In the genomic region with DNA sequence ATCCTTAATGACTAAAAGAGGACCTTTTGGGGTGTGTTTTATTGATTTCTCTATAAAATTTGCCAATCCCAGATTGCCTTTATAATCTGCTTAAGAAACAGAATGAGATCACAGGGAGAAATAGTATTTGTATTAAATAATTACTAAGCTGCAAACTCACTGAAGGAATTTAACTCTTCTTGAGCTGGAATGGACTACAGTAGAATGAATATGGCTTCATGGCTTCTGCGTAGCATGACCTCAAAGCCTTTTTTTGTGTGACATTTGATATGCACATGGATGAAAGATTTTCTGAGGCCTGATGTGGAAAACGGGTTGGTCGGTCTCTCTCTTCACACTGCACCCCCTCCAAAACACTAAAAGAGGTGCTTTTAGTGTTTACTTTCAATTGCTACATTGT, we compare ENCODE assay signal across 12 cellular contexts.
"Had no signal": no experiment of that assay in that cellular context is flagged by ENCODE, and none has a peak within 500 bp of the region (broad histone marks: within the 10 kb centered on the region; RNA-seq: fewer than 3 reads in every experiment).

No MANE protein-coding gene starts in this region.

- ATAC-seq: body of pancreas had no signal

- H3K27me3 Mint-ChIP-seq: activated B cell treated with CpG ODN at 0.5 μM for 24 hours; dendritic cell treated with granulocyte-macrophage colony-stimulating factor and Interleukin-4, amounts not matched to agents 40 ng/mL and 50 ng/mL, for 4 days had no signal

- H3K27ac Mint-ChIP-seq: activated B cell treated with CpG ODN at 0.5 μM for 24 hours had no signal

- H3K4me3 ChIP-seq: body of pancreas, thyroid gland, uterus had no signal

- H3K9me3 ChIP-seq: body of pancreas, thyroid gland, uterus had no signal

- H3K4me3 Mint-ChIP-seq: activated B cell treated with CpG ODN at 0.5 μM for 24 hours; dendritic cell treated with granulocyte-macrophage colony-stimulating factor and Interleukin-4, amounts not matched to agents 40 ng/mL and 50 ng/mL, for 4 days; nephron had no signal

- H3K9me3 Mint-ChIP-seq: activated B cell treated with CpG ODN at 0.5 μM for 24 hours; dendritic cell treated with granulocyte-macrophage colony-stimulating factor and Interleukin-4, amounts not matched to agents 40 ng/mL and 50 ng/mL, for 4 days; nephron had no signal

- H3K27ac ChIP-seq: body of pancreas, thyroid gland, uterus had no signal

- FAIRE-seq: TTC549 had no signal

- H3K27me3 ChIP-seq: body of pancreas, thyroid gland, uterus had no signal

- H3K36me3 ChIP-seq: thyroid gland, uterus had no signal

- DNase-seq: activated B cell treated with CpG ODN at 0.5 μM for 24 hours; activated CD4-positive, alpha-beta T cell treated with anti-CD3 and anti-CD28 coated beads, Interleukin-2, amount 50 U/mL, for 1 hour; activated naive CD4-positive, alpha-beta T cell treated with anti-CD3 and anti-CD28 coated beads, Interleukin-2, amount 50 U/mL, for 16 hours; body of pancreas; left cardiac atrium; occipital lobe; T-helper 2 cell; thyroid gland; uterus had no signal
